18 cellular contexts compared by ENCODE assay signal in the genomic region with DNA sequence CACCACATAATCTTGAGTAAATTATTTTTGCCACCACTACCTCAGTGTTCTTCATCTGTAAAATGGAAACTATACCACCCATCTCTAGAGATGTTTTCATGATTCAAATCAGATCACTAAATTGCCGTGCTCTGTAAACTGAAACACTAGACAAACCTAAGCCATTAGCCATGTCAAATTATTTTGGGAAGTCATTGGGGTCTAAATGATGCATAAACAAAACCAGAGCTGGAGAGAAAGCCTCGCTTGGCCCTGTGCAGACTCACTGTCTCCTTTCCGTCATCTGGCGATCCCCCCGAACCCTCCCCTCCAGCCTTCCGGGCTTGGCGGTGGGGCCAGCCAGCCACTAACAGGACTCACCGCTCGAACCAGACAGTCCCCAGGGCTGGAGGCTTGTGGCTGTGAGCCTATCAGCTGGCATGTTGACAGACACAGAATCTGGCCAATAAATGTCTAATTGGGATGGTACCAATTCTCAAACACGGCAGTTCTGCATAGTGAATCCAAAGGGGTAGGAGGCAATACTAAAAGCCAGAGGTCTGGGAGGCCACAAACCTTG.
DNase-seq lines count a peak whose midpoint lies in the region; ATAC-seq, FAIRE-seq and TF ChIP-seq lines count a peak whose summit lies in the region.
"Had no signal": no experiment of that assay in that cellular context is flagged by ENCODE, and none has a peak within 500 bp of the region (broad histone marks: within the 10 kb centered on the region; RNA-seq: fewer than 3 reads in every experiment).

No MANE protein-coding gene starts in this region.

- no peak for TF ChIP-seq POLR2A in K562 (conservative IDR thresholded peaks at IDR 0.05)

- POLR2A ChIA-PET in HEK293T (lab: Yijun Ruan, JAX) = no interaction called here
- POLR2A ChIA-PET in K562 (lab: Yijun Ruan, JAX) = no interaction called here

- no peak overlapping the region for H3K4ac ChIP-seq in H9 (ENCODE audit: low read depth, low read length)

- TF ChIP-seq EP300 in K562 (IDR thresholded peaks at IDR 0.05; ENCODE audit: low read length) = no peak

- H2AFZ ChIP-seq in K562 (ENCODE audit: low read depth, low read length) (no peak overlapping the region), smooth muscle cell (ENCODE audit: low read depth) (no peak overlapping the region), H9 (ENCODE audit: low read length) (no peak overlapping the region)

- H3K9me1 ChIP-seq in K562 (ENCODE audit: control insufficient read depth, insufficient read depth, low read length) = no peaks in the 10 kb centered on the region

- BruUV-seq in K562 (replicated peaks; lab: Mats Ljungman, UMichigan) = no TSS peak

- H3K27ac ChIP-seq in K562 (ENCODE audit: extremely low read depth, low read depth, low read length) (no peak overlapping the region), heart right ventricle (peak overlapping the region in 2 of 10 donors; percentile 34 to 45), smooth muscle cell (ENCODE audit: low read depth) (no peak overlapping the region), H9 (ENCODE audit: insufficient read length, low read depth, low read length) (no peak overlapping the region)
- H3K27ac ChIP-seq: SK-N-MC had no signal

- no peaks in the 10 kb centered on the region for H3K4me1 ChIP-seq in K562 (replicated peaks in 1 of 2; ENCODE audit: control insufficient read depth in 2 of 2, insufficient read depth in 2 of 2, low read length in 2 of 2)
- peaks cover 0 to 21% (median 0%) of the 10 kb centered on the region in 9 donors for H3K4me1 ChIP-seq in heart right ventricle
- no peaks in the 10 kb centered on the region for H3K4me1 ChIP-seq in smooth muscle cell (ENCODE audit: low read depth)
- no peaks in the 10 kb centered on the region for H3K4me1 ChIP-seq in H9 (ENCODE audit: insufficient read depth, low read length)
- H3K4me1 ChIP-seq: Caco-2 had no signal

- H3K27me3 ChIP-seq in K562 (ENCODE audit: control insufficient read depth in 2 of 2, insufficient read depth in 2 of 2, low read length in 2 of 2) (peaks cover 2 to 5% of the 10 kb centered on the region in 2 experiments; a peak in 1 of 5 replicates), heart right ventricle (no peaks in the 10 kb centered on the region), smooth muscle cell (ENCODE audit: low read depth) (no peaks in the 10 kb centered on the region), H9 (ENCODE audit: insufficient read depth, low read length) (no peaks in the 10 kb centered on the region)

- H4K5ac ChIP-seq in H9 (ENCODE audit: insufficient read length, low read depth, low read length) = no peak overlapping the region

- no peak overlapping the region for H3K4me3 Mint-ChIP-seq in H9
- H3K4me3 Mint-ChIP-seq: IgD-negative memory B cell had no signal

- no peak for TF ChIP-seq RAD21 in K562 (CRISPR knock-in tag; conservative IDR thresholded peaks at IDR 0.05 in 1 of 2, IDR thresholded peaks at IDR 0.05 in 1 of 2)

- DNase-seq in HEK293T (ENCODE audit: extremely low spot score) = no peak
- no peak for DNase-seq in K562 (ENCODE audit: extremely low read depth in 1 of 4, low spot score in 3 of 4)
- DNase-seq in heart right ventricle = peak; percentile 44 to 60
- no peak for DNase-seq in smooth muscle cell (lab: John Stamatoyannopoulos, UW; ENCODE audit: unreplicated experiment)
- DNase-seq in HT-29 (ENCODE audit: low spot score) = no peak
- DNase-seq in H9 = no peak
- DNase-seq: ACHN, AML-193, Caco-2, DMS153, H7, NCI-H1417 treated with DMSO at 0.1 percent for 48 hours, NCI-H2081, NCI-H524 had no signal

- no peak overlapping the region for H3K56ac ChIP-seq in H9 (ENCODE audit: insufficient read length, low read depth, low read length)

- H2BK12ac ChIP-seq in H9 (ENCODE audit: insufficient read length, low read depth, low read length) = no peak overlapping the region

- WGBS in K562 (ENCODE audit: insufficient coverage, low coverage, missing lambda C conversion rate) = 0% methylated on average over 10 of the region's 10 CpGs
- WGBS in heart right ventricle, 2 donors = 27 to 42% methylated on average over 10 of the region's 10 CpGs
- WGBS in smooth muscle cell (ENCODE audit: low lambda C conversion rate) = 10% methylated on average over 10 of the region's 10 CpGs
- no CpG with 5 or more reads among the region's 10 CpGs for WGBS in H9 (ENCODE audit: extremely low coverage, insufficient read length, low lambda C conversion rate)

- intact Hi-C loops in K562 (cut with micrococcal nuclease) (loop anchor here (10.0 kb wide), 2 partner anchors 214 to 294 kb away; no protein-coding TSS in a partner anchor), heart right ventricle (cut with DNase I) (loop anchor here in 1 of 10 donors (10.0 kb wide), 1 partner anchor 124 kb away; no protein-coding TSS in a partner anchor)

- no peak overlapping the region for H2BK20ac ChIP-seq in H9 (ENCODE audit: low read depth, low read length, poor library complexity, severe bottlenecking)

- peaks cover 14 to 15% of the 10 kb centered on the region in 2 experiments for H3K4me1 Mint-ChIP-seq in H9
- H3K4me1 Mint-ChIP-seq: IgD-negative memory B cell had no signal

- TF ChIP-seq CTCF in K562 (IDR thresholded peaks at IDR 0.05 in 2 of 3, conservative IDR thresholded peaks at IDR 0.05 in 1 of 3; ENCODE audit: insufficient read depth in 2 of 3, low read depth in 1 of 3, low read length in 3 of 3) (no peak), heart right ventricle (IDR thresholded peaks at IDR 0.05) (no peak), smooth muscle cell (IDR thresholded peaks at IDR 0.05; ENCODE audit: borderline replicate concordance, insufficient read depth, poor library complexity, severe bottlenecking) (no peak), H9 (conservative IDR thresholded peaks at IDR 0.05) (no peak)

- no peak overlapping the region for H2BK15ac ChIP-seq in H9 (ENCODE audit: low read depth, low read length)

- H2AK5ac ChIP-seq in H9 (ENCODE audit: insufficient read length, low read length) = no peak overlapping the region

- no peak for FAIRE-seq in K562 (lab: Jason Lieb, UNC)
- FAIRE-seq: HTR-8/SVneo had no signal

- ATAC-seq in K562 (no peak), heart right ventricle (peak; percentile 87 to 97 (median 94)), HG03439 (IDR thresholded peaks at IDR 0.05; ENCODE audit: unreplicated experiment) (no peak)

- no peaks in the 10 kb centered on the region for H3K9me3 Mint-ChIP-seq in H9

- H3K18ac ChIP-seq in H9 (ENCODE audit: insufficient read length, low read depth, low read length) = no peak overlapping the region

- H3K4me3 ChIP-seq in K562 = no peak overlapping the region
- no peak overlapping the region for H3K4me3 ChIP-seq in heart right ventricle
- H3K4me3 ChIP-seq in smooth muscle cell = no peak overlapping the region
- H3K4me3 ChIP-seq: SK-N-MC had no signal

- no peaks in the 10 kb centered on the region for H4K20me1 ChIP-seq in K562 (replicated peaks; ENCODE audit: control insufficient read depth, insufficient read depth, low read length)
- H4K20me1 ChIP-seq in smooth muscle cell (ENCODE audit: low read depth) = no peaks in the 10 kb centered on the region
- no peaks in the 10 kb centered on the region for H4K20me1 ChIP-seq in H9 (ENCODE audit: control insufficient read depth, insufficient read depth, insufficient read length)

- H3K79me2 ChIP-seq in K562 (ENCODE audit: control insufficient read depth, insufficient read depth, low read length) (no peaks in the 10 kb centered on the region), smooth muscle cell (ENCODE audit: low read depth) (no peaks in the 10 kb centered on the region), H9 (ENCODE audit: insufficient read depth, low read length) (no peaks in the 10 kb centered on the region)

- H3K36me3 Mint-ChIP-seq in H9 (ENCODE audit: insufficient read depth in 1 of 3, low read depth in 3 of 3) = no peaks in the 10 kb centered on the region
- H3K36me3 Mint-ChIP-seq: IgD-negative memory B cell had no signal

- no peaks in the 10 kb centered on the region for H3K23me2 ChIP-seq in H9 (ENCODE audit: insufficient read length, low read depth, low read length, poor library complexity, severe bottlenecking)

- H3K14ac ChIP-seq in H9 (ENCODE audit: insufficient read depth, low read length) = no peak overlapping the region

- H3F3A ChIP-seq in smooth muscle cell (ENCODE audit: low read depth) = no peaks in the 10 kb centered on the region

- H4K8ac ChIP-seq in H9 (replicated peaks; ENCODE audit: insufficient read length, low read depth, low read length) = no peak overlapping the region

- H3K9ac ChIP-seq in K562 (ENCODE audit: insufficient read depth in 1 of 2, low read depth in 2 of 2, low read length in 2 of 2) (0 out of 4 replicates have a peak overlapping the region, but pooled peaks of 1 of the 2 experiments have one; percentile 16), smooth muscle cell (ENCODE audit: low read depth) (no peak overlapping the region), H9 (ENCODE audit: extremely low read depth, insufficient read length, low read length) (no peak overlapping the region)

- CTCF ChIA-PET in HEK293T (lab: Yijun Ruan, JAX) = no interaction called here
- CTCF ChIA-PET in K562 (lab: Yijun Ruan, JAX; ENCODE audit: low intra/inter-chr PET ratio) = no interaction called here

- H3T11ph ChIP-seq in H9 (ENCODE audit: low read length) = no peak overlapping the region

- no peaks in the 10 kb centered on the region for H3K9me3 ChIP-seq in K562 (replicated peaks; ENCODE audit: control insufficient read depth, insufficient read depth, low read depth, low read length)
- H3K9me3 ChIP-seq in heart right ventricle = peaks cover 0 to under 1% (median 0%) of the 10 kb centered on the region in 11 donors
- no peaks in the 10 kb centered on the region for H3K9me3 ChIP-seq in smooth muscle cell (replicated peaks; ENCODE audit: low read depth)
- H3K9me3 ChIP-seq in H9 (ENCODE audit: control insufficient read depth, low read depth, low read length) = no peaks in the 10 kb centered on the region
- H3K9me3 ChIP-seq: Caco-2 had no signal

- H2BK120ac ChIP-seq in H9 (ENCODE audit: low read depth, low read length, poor library complexity, severe bottlenecking) = no peak overlapping the region

- no peak overlapping the region for H3K27ac Mint-ChIP-seq in H9
- H3K27ac Mint-ChIP-seq: IgD-negative memory B cell had no signal

- H3K23ac ChIP-seq in H9 (ENCODE audit: insufficient read length, low read depth, low read length) = no peak overlapping the region

- in situ Hi-C loops in K562 (cut with MboI) = no loop called here

- H3K4me2 ChIP-seq in K562 (ENCODE audit: insufficient read depth, low read length) (no peak overlapping the region), smooth muscle cell (peak overlapping the region; percentile 55), H9 (ENCODE audit: insufficient read depth, insufficient read length, low read length) (no peak overlapping the region)

- H4K91ac ChIP-seq in H9 (ENCODE audit: insufficient read length, low read depth, low read length) = no peak overlapping the region

- H3K27me3 Mint-ChIP-seq in H9 (ENCODE audit: low read depth) = no peaks in the 10 kb centered on the region; the same call in none of the 2 replicates
- H3K27me3 Mint-ChIP-seq: IgD-negative memory B cell had no signal

- H3K36me3 ChIP-seq in K562 (ENCODE audit: control insufficient read depth, insufficient read depth, low read length) (no peaks in the 10 kb centered on the region), heart right ventricle (no peaks in the 10 kb centered on the region), smooth muscle cell (ENCODE audit: low read depth) (no peaks in the 10 kb centered on the region)

- H2BK5ac ChIP-seq in H9 (ENCODE audit: insufficient read length, low read length) = no peak overlapping the region

- H3K79me1 ChIP-seq in H9 (ENCODE audit: insufficient read depth, low read depth, low read length, poor library complexity, severe bottlenecking) = no peaks in the 10 kb centered on the region

Comparison
In these comparisons a context has a peak if more than half of its experiments do, and no peak if none do; other contexts are left out.
1. DNase-seq: peak in heart right ventricle (2 of 2); none in HEK293T (single experiment), K562 (0 of 4), smooth muscle cell (single experiment), HT-29 (single experiment) and H9 (single experiment).
2. ATAC-seq: peak in heart right ventricle (8 of 8); none in K562 (single experiment) and HG03439 (single experiment).